12 cellular contexts compared by ENCODE assay signal in the genomic region with DNA sequence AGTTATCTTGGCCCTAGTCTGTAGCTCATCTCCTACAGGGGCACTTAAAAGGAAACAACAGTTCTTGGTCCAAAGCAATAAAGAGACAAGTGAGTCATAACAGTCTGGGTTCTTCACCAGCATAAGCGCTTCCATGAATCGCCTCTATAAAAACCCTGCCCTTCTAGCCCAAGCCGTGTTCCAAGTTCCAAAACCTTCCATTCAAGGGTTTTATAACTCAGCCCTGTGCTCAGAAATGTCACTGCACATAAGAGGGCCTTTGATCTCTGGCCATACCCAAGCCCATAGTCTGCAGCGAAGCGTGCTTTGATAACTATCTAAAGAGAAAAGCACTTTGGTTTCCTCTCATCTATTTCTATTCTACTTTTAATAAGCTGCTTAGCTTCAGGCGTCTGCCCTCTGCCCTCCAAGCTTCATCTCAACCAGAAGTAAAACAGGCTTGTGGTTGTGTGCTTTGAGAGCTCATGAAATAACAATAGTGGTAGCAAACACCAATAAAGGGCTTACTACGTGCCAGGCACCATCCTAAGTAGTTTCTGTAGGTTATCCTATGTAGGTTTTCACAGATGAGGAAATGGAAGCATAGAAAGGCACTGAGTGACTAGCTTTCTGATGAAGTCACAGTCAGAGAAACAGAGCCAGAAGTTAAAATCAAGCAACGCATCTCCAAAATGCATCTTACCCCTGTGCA.
DNase-seq lines count a peak whose midpoint lies in the region; ATAC-seq and TF ChIP-seq lines count a peak whose summit lies in the region.
"Had no signal": no experiment of that assay in that cellular context is flagged by ENCODE, and none has a peak within 500 bp of the region (broad histone marks: within the 10 kb centered on the region; RNA-seq: fewer than 3 reads in every experiment).

No MANE protein-coding gene starts in this region.

- ATAC-seq in left ventricle myocardium superior: no peak
- ATAC-seq in HG03521 (IDR thresholded peaks at IDR 0.05; ENCODE audit: unreplicated experiment): no peak
- no peak for ATAC-seq in GM21619 (IDR thresholded peaks at IDR 0.05; ENCODE audit: unreplicated experiment)

- H3K36me3 Mint-ChIP-seq in activated CD4-positive, alpha-beta T cell treated with anti-CD3 and anti-CD28 coated beads, Interleukin-2, amount 10 ng/mL, durations not matched to agents 24 days and 14 days (ENCODE audit: low read depth): peaks cover 4% of the 10 kb centered on the region
- H3K36me3 Mint-ChIP-seq in progenitor cell of endocrine pancreas (ENCODE audit: insufficient read depth): peaks cover under 1% of the 10 kb centered on the region

- peak overlapping the region; percentile 69 for H3K27ac ChIP-seq in cardiac muscle cell
- peak overlapping the region; percentile 20 for H3K27ac ChIP-seq in thymus (ENCODE audit: low read depth)
- H3K27ac ChIP-seq: prostate gland had no signal

- 43% methylated on average over 8 of the region's 8 CpGs for WGBS in thymus

- no peaks in the 10 kb centered on the region for H3K27me3 Mint-ChIP-seq in activated CD4-positive, alpha-beta T cell treated with anti-CD3 and anti-CD28 coated beads, Interleukin-2, amount 10 ng/mL, durations not matched to agents 24 days and 14 days
- no peaks in the 10 kb centered on the region for H3K27me3 Mint-ChIP-seq in progenitor cell of endocrine pancreas

- peaks cover 61% of the 10 kb centered on the region for H3K4me1 Mint-ChIP-seq in activated CD4-positive, alpha-beta T cell treated with anti-CD3 and anti-CD28 coated beads, Interleukin-2, amount 10 ng/mL, durations not matched to agents 24 days and 14 days
- no peaks in the 10 kb centered on the region for H3K4me1 Mint-ChIP-seq in progenitor cell of endocrine pancreas (ENCODE audit: low read depth)

- peak overlapping the region; percentile 57 for H3K4me3 Mint-ChIP-seq in activated CD4-positive, alpha-beta T cell treated with anti-CD3 and anti-CD28 coated beads, Interleukin-2, amount 10 ng/mL, durations not matched to agents 24 days and 14 days
- no peak overlapping the region for H3K4me3 Mint-ChIP-seq in progenitor cell of endocrine pancreas (ENCODE audit: low read depth)

- H3K4me1 ChIP-seq in cardiac muscle cell (ENCODE audit: low read depth): peaks cover 14% of the 10 kb centered on the region
- peaks cover 10% of the 10 kb centered on the region for H3K4me1 ChIP-seq in thymus (ENCODE audit: control insufficient read depth, insufficient read depth, low read length)
- H3K4me1 ChIP-seq: prostate gland had no signal

- DNase-seq in cardiac muscle cell (ENCODE audit: low read depth in 1 of 2, low spot score in 1 of 2): peak in 1 of 2 donors; percentile 25
- no peak for DNase-seq in left ventricle myocardium superior
- DNase-seq in activated CD4-positive, alpha-beta T cell treated with anti-CD3 and anti-CD28 coated beads, Interleukin-2, amount 10 ng/mL, durations not matched to agents 24 days and 14 days: peak; percentile 78
- peak; percentile 91 for DNase-seq in fibroblast of villous mesenchyme (ENCODE audit: low read depth)
- no peak for DNase-seq in progenitor cell of endocrine pancreas (ENCODE audit: low spot score, unreplicated experiment)
- DNase-seq: COR-L47, glutamatergic neuron, NCI-H1048 had no signal

- TF ChIP-seq CTCF in cardiac muscle cell (IDR thresholded peaks at IDR 0.05; ENCODE audit: low read depth, low read length) (no peak), fibroblast of villous mesenchyme (IDR thresholded peaks at IDR 0.05; ENCODE audit: insufficient read depth, low read depth, low read length) (no peak), progenitor cell of endocrine pancreas (IDR thresholded peaks at IDR 0.05; ENCODE audit: unreplicated experiment) (no peak)

- no peaks in the 10 kb centered on the region for H3K36me3 ChIP-seq in cardiac muscle cell
- H3K36me3 ChIP-seq in thymus (ENCODE audit: control insufficient read depth, insufficient read depth): no peaks in the 10 kb centered on the region
- H3K36me3 ChIP-seq: prostate gland had no signal

- H3K4me3 ChIP-seq in cardiac muscle cell: no peak overlapping the region
- no peak overlapping the region for H3K4me3 ChIP-seq in fibroblast of villous mesenchyme (ENCODE audit: low read depth, low read length)
- no peak overlapping the region for H3K4me3 ChIP-seq in thymus (ENCODE audit: low read length)
- H3K4me3 ChIP-seq: prostate gland had no signal

- intact Hi-C loops in left ventricle myocardium superior (cut with micrococcal nuclease): no loop called here
- intact Hi-C loops in activated CD4-positive, alpha-beta T cell treated with anti-CD3 and anti-CD28 coated beads, Interleukin-2, amount 10 ng/mL, durations not matched to agents 24 days and 14 days (cut with micrococcal nuclease): loop anchor here (5.0 to 10.0 kb wide), 2 partner anchors 268 to 386 kb away; no protein-coding TSS in a partner anchor

- H3K9me3 ChIP-seq in cardiac muscle cell (ENCODE audit: low read depth) (no peaks in the 10 kb centered on the region), thymus (ENCODE audit: control insufficient read depth) (no peaks in the 10 kb centered on the region)
- H3K9me3 ChIP-seq: prostate gland had no signal

- H3K27me3 ChIP-seq in cardiac muscle cell (no peaks in the 10 kb centered on the region), thymus (ENCODE audit: control insufficient read depth, insufficient read depth) (no peaks in the 10 kb centered on the region)

- peaks cover 18% of the 10 kb centered on the region for H3K9me3 Mint-ChIP-seq in activated CD4-positive, alpha-beta T cell treated with anti-CD3 and anti-CD28 coated beads, Interleukin-2, amount 10 ng/mL, durations not matched to agents 24 days and 14 days
- H3K9me3 Mint-ChIP-seq in progenitor cell of endocrine pancreas (ENCODE audit: low read depth): peaks cover 2% of the 10 kb centered on the region

- peak overlapping the region; percentile 89 for H3K27ac Mint-ChIP-seq in activated CD4-positive, alpha-beta T cell treated with anti-CD3 and anti-CD28 coated beads, Interleukin-2, amount 10 ng/mL, durations not matched to agents 24 days and 14 days
- H3K27ac Mint-ChIP-seq in progenitor cell of endocrine pancreas: no peak overlapping the region

Comparison
In these comparisons a context has a peak if more than half of its experiments do, and no peak if none do; other contexts are left out.
1. DNase-seq: peak in activated CD4-positive, alpha-beta T cell treated with anti-CD3 and anti-CD28 coated beads, Interleukin-2, amount 10 ng/mL, durations not matched to agents 24 days and 14 days (single experiment) and fibroblast of villous mesenchyme (single experiment); none in left ventricle myocardium superior (single experiment) and progenitor cell of endocrine pancreas (single experiment).